Comparison of ENCODE assay signal across 23 cellular contexts in the genomic region with DNA sequence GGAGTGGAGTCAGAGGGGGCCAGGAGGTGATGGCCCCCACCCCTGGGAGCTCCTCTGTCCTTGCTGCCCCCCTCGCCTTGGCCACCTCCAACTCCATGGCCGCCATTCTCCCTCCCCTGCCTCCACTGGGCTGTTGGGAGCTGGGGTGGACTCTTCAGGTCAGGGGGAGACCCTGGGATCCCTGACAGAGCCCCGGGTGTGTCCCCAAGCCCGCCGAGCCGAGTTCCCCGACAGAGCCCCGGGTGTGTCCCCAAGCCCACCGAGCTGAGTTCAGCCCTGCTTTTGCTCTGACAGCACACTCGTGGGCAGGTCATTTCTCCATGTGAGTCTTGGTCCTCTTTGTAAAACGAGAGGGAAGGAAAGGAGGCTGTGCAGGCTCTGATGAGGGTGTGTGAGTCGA. TPM values are rescaled to one million over a fixed set of nuclear protein-coding genes. Genes with fewer than 3 reads are reported as not detected.
DNase-seq lines count a peak whose midpoint lies in the region; ATAC-seq, FAIRE-seq and TF ChIP-seq lines count a peak whose summit lies in the region.
"Had no signal": no experiment of that assay in that cellular context is flagged by ENCODE, and none has a peak within 500 bp of the region (broad histone marks: within the 10 kb centered on the region; RNA-seq: fewer than 3 reads in every experiment).

No MANE protein-coding gene starts in this region.

- peak overlapping the region; percentile 7; the same call in 1 of the 2 replicates for H2AK5ac ChIP-seq in H1 (ENCODE audit: low read depth, low read length)
- H2AK5ac ChIP-seq in neuronal stem cell (ENCODE audit: low read depth, low read length): peak overlapping the region; percentile 93

- H3K23ac ChIP-seq in H1 (ENCODE audit: insufficient read length) (no peak overlapping the region), neuronal stem cell (ENCODE audit: low read depth, low read length, poor library complexity) (no peak overlapping the region)

- H2BK5ac ChIP-seq in H1 (ENCODE audit: low read depth, low read length) (no peak overlapping the region), neuronal stem cell (ENCODE audit: low read length) (no peak overlapping the region)

- no peak for TF ChIP-seq POLR2A in H1 (IDR thresholded peaks at IDR 0.05; ENCODE audit: control extremely low read depth in 1 of 2, low read depth in 2 of 2, low read length in 2 of 2)

- H3K9ac ChIP-seq in H1 (replicated peaks in 1 of 4; ENCODE audit: extremely low read depth in 1 of 4, low read depth in 3 of 4, low read length in 3 of 4): no peak overlapping the region
- no peak overlapping the region for H3K9ac ChIP-seq in neuronal stem cell (ENCODE audit: low read depth, low read length, poor library complexity)
- H3K9ac ChIP-seq: BLaER1 had no signal

- H2AFZ ChIP-seq in H1 (ENCODE audit: low read length): no peak overlapping the region
- H2AFZ ChIP-seq in neuronal stem cell (ENCODE audit: low read length): no peak overlapping the region

- no peak for FAIRE-seq in H1 (lab: Jason Lieb, UNC)
- FAIRE-seq: A549, D721Med, G401.6, GM12891 had no signal

- intact Hi-C loops in Right ventricle myocardium inferior (cut with DNase I) (no loop called here), heart right ventricle (cut with DNase I) (no loop called here)

- H2BK120ac ChIP-seq in H1 (replicated peaks; ENCODE audit: low read depth, low read length) (no peak overlapping the region), neuronal stem cell (ENCODE audit: low read depth, low read length) (no peak overlapping the region)

- no peaks in the 10 kb centered on the region for H3K79me2 ChIP-seq in H1 (ENCODE audit: control insufficient read depth in 1 of 2, insufficient read depth in 2 of 2, low read length in 2 of 2)

- no peaks in the 10 kb centered on the region for H3K79me1 ChIP-seq in H1 (ENCODE audit: low read depth, low read length)
- H3K79me1 ChIP-seq in neuronal stem cell (ENCODE audit: low read depth, low read length): no peaks in the 10 kb centered on the region

- ATAC-seq in Right ventricle myocardium inferior: no peak
- ATAC-seq in heart right ventricle: no peak
- no peak for ATAC-seq in GM21360 (IDR thresholded peaks at IDR 0.05; ENCODE audit: unreplicated experiment)
- no peak for ATAC-seq in GM21526 (IDR thresholded peaks at IDR 0.05; ENCODE audit: low FRiP score, unreplicated experiment)
- ATAC-seq: A549; CD8-positive, alpha-beta T cell had no signal

- no peak overlapping the region for H4K91ac ChIP-seq in H1 (replicated peaks; ENCODE audit: insufficient read length, low read length)
- no peak overlapping the region for H4K91ac ChIP-seq in neuronal stem cell (ENCODE audit: low read depth, low read length, poor library complexity)

- no peaks in the 10 kb centered on the region for H4K20me1 ChIP-seq in H1 (replicated peaks in 1 of 2; ENCODE audit: control insufficient read depth in 1 of 2, insufficient read depth in 2 of 2, low read length in 2 of 2)
- H4K20me1 ChIP-seq: BLaER1 had no signal

- no peak overlapping the region for H3K27ac ChIP-seq in heart right ventricle
- H3K27ac ChIP-seq in H1 (ENCODE audit: low read depth, low read length): no peak overlapping the region
- no peak overlapping the region for H3K27ac ChIP-seq in neuronal stem cell (replicated peaks; ENCODE audit: low read length)
- H3K27ac ChIP-seq: 22Rv1, A549, BLaER1, C4-2B had no signal

- H2BK20ac ChIP-seq in H1 (ENCODE audit: low read length): no peak overlapping the region

- no peak overlapping the region for H3K4me3 ChIP-seq in heart right ventricle
- H3K4me3 ChIP-seq in H1 (ENCODE audit: extremely low read depth in 1 of 4, insufficient read depth in 2 of 4, low read depth in 3 of 4, low read length in 4 of 4): no peak overlapping the region
- no peak overlapping the region for H3K4me3 ChIP-seq in neuronal stem cell (ENCODE audit: low read length in 2 of 2)
- H3K4me3 ChIP-seq: A549, BLaER1 had no signal

- TF ChIP-seq CTCF in heart right ventricle (IDR thresholded peaks at IDR 0.05) (no peak), H1 (IDR thresholded peaks at IDR 0.05; ENCODE audit: control extremely low read depth in 1 of 3, insufficient read depth in 1 of 3, low read depth in 1 of 3, low read length in 3 of 3) (no peak)

- H3K9me3 ChIP-seq in heart right ventricle (no peaks in the 10 kb centered on the region), H1 (ENCODE audit: insufficient read depth in 2 of 2, low read depth in 1 of 2, low read length in 1 of 2) (no peaks in the 10 kb centered on the region), neuronal stem cell (replicated peaks in 1 of 2; ENCODE audit: control insufficient read depth in 2 of 2, insufficient read depth in 1 of 2, low read depth in 1 of 2, low read length in 2 of 2) (no peaks in the 10 kb centered on the region)
- H3K9me3 ChIP-seq: A549, BE2C, BLaER1, Caco-2 had no signal

- CTCF ChIA-PET in H1 (lab: Charles Lee; ENCODE audit: partially characterized antibody): interaction anchor here (1.5 to 2.9 kb wide), 3 partner anchors 13 to 82 kb away, joined by 5 to 7 read pairs (median 5); a partner anchor contains a TSS

- DNase-seq in Right ventricle myocardium inferior (ENCODE audit: missing footprints) (peak; percentile 1), heart right ventricle (no peak), H1 (ENCODE audit: low read depth in 1 of 2, low spot score in 2 of 2) (no peak), neuronal stem cell (ENCODE audit: low spot score) (no peak), C1 segment of cervical spinal cord (lab: John Stamatoyannopoulos, UW) (no peak)
- DNase-seq: ACHN; BE2C; Caco-2; Calu3; CD4-positive, alpha-beta T cell; CD8-positive, alpha-beta T cell; DMS79 treated with DMSO at 0.1 percent for 48 hours; GF-D8 had no signal

- H2BK12ac ChIP-seq in H1 (ENCODE audit: low read depth, low read length) (peak overlapping the region; percentile 80; the same call in 1 of the 2 replicates), neuronal stem cell (ENCODE audit: low read length) (no peak overlapping the region)

- H3K23me2 ChIP-seq in H1 (ENCODE audit: low read depth, low read length): no peaks in the 10 kb centered on the region

- H3K36me3 ChIP-seq in heart right ventricle (peaks cover 0 to 70% (median 0%) of the 10 kb centered on the region in 9 donors), H1 (ENCODE audit: control insufficient read depth in 2 of 4, insufficient read depth in 4 of 4, low read length in 3 of 4) (no peaks in the 10 kb centered on the region), neuronal stem cell (replicated peaks in 1 of 2; ENCODE audit: control insufficient read depth in 2 of 2, insufficient read depth in 2 of 2, low read length in 2 of 2) (no peaks in the 10 kb centered on the region)
- H3K36me3 ChIP-seq: BE2C, BLaER1 had no signal

- H3K4ac ChIP-seq in H1 (replicated peaks; ENCODE audit: insufficient read length, low read depth, low read length) (no peak overlapping the region), neuronal stem cell (ENCODE audit: low read length) (no peak overlapping the region)

- H4K8ac ChIP-seq in H1 (ENCODE audit: extremely low read depth, insufficient read depth, low read length) (peak overlapping the region; percentile 59; the same call in 1 of the 2 replicates), neuronal stem cell (ENCODE audit: low read depth, low read length) (no peak overlapping the region)

- H3K27me3 ChIP-seq in heart right ventricle (no peaks in the 10 kb centered on the region), H1 (replicated peaks in 1 of 4; ENCODE audit: control insufficient read depth in 3 of 4, extremely low read depth in 1 of 4, insufficient read depth in 3 of 4, low read length in 3 of 4) (no peaks in the 10 kb centered on the region; a peak in 1 of 7 replicates), neuronal stem cell (ENCODE audit: control insufficient read depth in 3 of 3, insufficient read depth in 3 of 3, low read depth in 1 of 3, low read length in 3 of 3) (peaks cover 0 to 7% (median 0%) of the 10 kb centered on the region in 3 experiments)
- H3K27me3 ChIP-seq: BE2C, BLaER1 had no signal

- no peak overlapping the region for H3K56ac ChIP-seq in H1 (replicated peaks; ENCODE audit: insufficient read length, low read depth, low read length)

- no peak for TF ChIP-seq RAD21 in H1 (IDR thresholded peaks at IDR 0.05 in 1 of 2, conservative IDR thresholded peaks at IDR 0.05 in 1 of 2; ENCODE audit: low read depth in 2 of 2, low read length in 2 of 2)

- H3K4me1 ChIP-seq in heart right ventricle (peaks cover 0 to 14% (median 0%) of the 10 kb centered on the region in 9 donors), H1 (replicated peaks in 1 of 4; ENCODE audit: control insufficient read depth in 3 of 4, insufficient read depth in 4 of 4, low read length in 3 of 4) (peaks cover 3 to 14% (median 6%) of the 10 kb centered on the region in 4 experiments; a peak in 6 of 7 replicates), neuronal stem cell (ENCODE audit: control insufficient read depth in 2 of 2, insufficient read depth in 1 of 2, low read depth in 1 of 2, low read length in 2 of 2) (peaks cover 10 to 16% of the 10 kb centered on the region in 2 donors)
- H3K4me1 ChIP-seq: A549, BE2C, Caco-2 had no signal

- no peak for TF ChIP-seq EP300 in H1 (IDR thresholded peaks at IDR 0.05; ENCODE audit: borderline replicate concordance in 1 of 2, low read depth in 2 of 2, low read length in 2 of 2)

- H4K5ac ChIP-seq in H1 (ENCODE audit: insufficient read length, low read depth, low read length): no peak overlapping the region

- no peak overlapping the region for H3K4me2 ChIP-seq in H1 (ENCODE audit: insufficient read depth in 1 of 2, low read depth in 2 of 2, low read length in 2 of 2)
- H3K4me2 ChIP-seq in neuronal stem cell (ENCODE audit: insufficient read depth, low read length, poor library complexity, severe bottlenecking): no peak overlapping the region
- H3K4me2 ChIP-seq: A549, BLaER1 had no signal

- 61 to 79% methylated on average over 11 to 12 of the region's 12 CpGs for WGBS in heart right ventricle, 2 donors
- WGBS in H1 (ENCODE audit: extremely low coverage in 1 of 2, insufficient coverage in 1 of 2, insufficient read length in 1 of 2, insufficient replicate concordance in 2 of 2, low coverage in 1 of 2, low lambda C conversion rate in 2 of 2, missing lambda C conversion rate in 1 of 2), 2 experiments: 87% methylated on average over 6 of the region's 12 CpGs; no CpG with 5 or more reads in 1 of the 2 experiments
- WGBS in neuronal stem cell (ENCODE audit: extremely low coverage in 2 of 2, insufficient read length in 2 of 2, insufficient replicate concordance in 1 of 2), 2 donors: no CpG with 5 or more reads among the region's 12 CpGs

- POLR2A ChIA-PET in H1 (lab: Charles Lee; ENCODE audit: partially characterized antibody): interaction anchor here (0.6 to 2.1 kb wide), 3 partner anchors 12 to 550 kb away, joined by 4 to 7 read pairs (median 5); a partner anchor contains a TSS

- H3K18ac ChIP-seq in H1 (ENCODE audit: extremely low read depth, low read length) (0 out of 2 replicates have a peak overlapping the region, but pooled peaks have one; percentile 87), neuronal stem cell (ENCODE audit: low read length) (peak overlapping the region; percentile 77)

- H2BK15ac ChIP-seq in H1 (ENCODE audit: low read length): no peak overlapping the region; the same call in 1 of the 2 replicates
- peak overlapping the region; percentile 91 for H2BK15ac ChIP-seq in neuronal stem cell (ENCODE audit: low read length)

- no peak overlapping the region for H3K14ac ChIP-seq in H1 (ENCODE audit: insufficient read length)
- peak overlapping the region; percentile 65 for H3K14ac ChIP-seq in neuronal stem cell (ENCODE audit: low read length)

RNA-seq across cellular contexts. Expression of a gene that starts 13.2 kb away (rescaled TPM):
- total RNA-seq in Right ventricle myocardium inferior (3.1 TPM), heart right ventricle (10 to 100 TPM in 1 of 10 donors, 1 to 10 TPM in 8, under 1 TPM in 1; 0.90 to 16.2 (median 1.9) TPM)
- polyA plus RNA-seq in heart right ventricle (1 to 10 TPM; 3.2 to 5.4 TPM), H1 (2011; rRNA removed) (0.80 and 1.5 TPM in 2 replicates)
- 0.37 and 0.50 TPM in 2 replicates for total RNA-seq in H1 (2021; fragmentation: NEBNext Ultra II Directional; extraction: Animal tissue kit (Norgen Biotek cat#: 25700))
- polyA plus RNA-seq in H1 (2011; cell fraction: cytosol; rRNA removed): 1.7 TPM
- polyA plus RNA-seq in H1 (2011; cell fraction: nucleus; rRNA removed): 3.1 TPM
- polyA plus RNA-seq in H1 (2012, experiment 1 of 2): 0.17 to 0.80 TPM (median 0.41 TPM) in 4 replicates
- 0.45 TPM for polyA plus RNA-seq in H1 (2012, experiment 2 of 2)
- polyA plus RNA-seq in H1 (2013, experiment 1 of 2): 0.95 TPM
- polyA plus RNA-seq in H1 (2013, experiment 2 of 2): 0.42 TPM
- polyA minus RNA-seq in H1 (2011; rRNA and poly(A)+ RNA removed): 0.60 and 0.93 TPM in 2 replicates
- 0.81 TPM for polyA minus RNA-seq in H1 (2011; cell fraction: cytosol; rRNA and poly(A)+ RNA removed)
- 1.5 TPM for polyA minus RNA-seq in H1 (2011; cell fraction: nucleus; rRNA and poly(A)+ RNA removed)
- polyA plus RNA-seq in neuronal stem cell (2013, experiment 1 of 2): 0.18 TPM
- 0.06 TPM for polyA plus RNA-seq in neuronal stem cell (2013, experiment 2 of 2)
- total RNA-seq: A172, Caco-2, Calu3 had no signal
- polyA plus RNA-seq: A549 had no signal
